Comparison of ENCODE assay signal across 8 cellular contexts in the genomic region with DNA sequence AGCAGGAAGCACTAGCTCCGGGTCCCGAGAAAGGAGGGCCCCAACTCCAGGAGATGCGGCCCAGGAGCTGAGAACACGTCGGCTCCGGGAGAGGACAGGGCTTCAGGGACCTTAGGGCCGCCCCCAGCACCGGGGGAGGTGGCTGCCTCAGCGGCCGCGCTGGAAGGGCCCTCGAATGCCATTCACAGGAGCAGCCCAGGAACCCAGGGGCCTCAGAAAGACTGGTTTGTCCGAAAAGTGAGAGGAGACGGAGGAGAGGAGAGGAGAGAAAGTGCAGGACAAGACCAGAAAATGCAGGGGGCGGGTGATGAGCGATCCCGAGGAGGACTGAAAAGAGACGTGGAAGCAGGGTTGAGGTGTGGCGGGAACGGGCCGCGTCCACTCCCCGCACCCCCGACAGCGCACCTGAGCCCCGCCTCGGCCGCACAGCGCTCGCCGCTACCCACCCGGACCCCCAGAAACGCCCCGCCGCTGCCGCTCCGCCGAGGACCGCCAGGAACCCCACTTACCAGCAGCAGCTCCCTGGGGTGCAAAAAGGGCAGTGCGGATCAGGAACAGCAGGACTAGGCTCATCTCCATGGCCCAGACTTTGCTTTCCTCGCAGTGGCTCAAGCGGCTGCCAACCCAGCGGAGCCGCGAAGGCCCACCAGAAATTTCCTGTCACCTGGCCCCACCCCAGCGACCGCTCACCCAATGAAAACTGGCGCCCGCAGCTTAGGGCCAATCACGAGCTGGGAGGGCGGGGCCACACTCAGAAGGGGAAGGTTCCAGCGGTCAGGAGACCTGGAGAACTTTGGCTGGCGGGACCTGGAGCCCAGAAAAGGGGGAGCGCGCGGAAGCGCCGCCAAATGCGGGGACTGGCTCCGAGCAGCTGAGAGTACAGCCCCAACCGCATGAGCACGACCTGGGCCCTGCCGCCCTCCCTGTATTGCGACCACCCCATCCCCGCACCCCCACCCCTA. TPM values are rescaled to one million over a fixed set of nuclear protein-coding genes. Genes with fewer than 3 reads are reported as not detected.
DNase-seq lines count a peak whose midpoint lies in the region; ATAC-seq and TF ChIP-seq lines count a peak whose summit lies in the region.

No MANE protein-coding gene starts in this region.

- peak; percentile 42 for ATAC-seq in GM18861 (IDR thresholded peaks at IDR 0.05; ENCODE audit: unreplicated experiment)
- peak; percentile 67 for ATAC-seq in HG03095 (IDR thresholded peaks at IDR 0.05; ENCODE audit: unreplicated experiment)

- H3K9me3 ChIP-seq in AG04450 (ENCODE audit: control insufficient read depth, insufficient read depth, low read length): peaks cover 6% of the 10 kb centered on the region; the same call in 1 of the 2 replicates

- H3K4me1 Mint-ChIP-seq in endothelial cell (ENCODE audit: unreplicated experiment): peaks cover 23% of the 10 kb centered on the region

- no peak overlapping the region for H3K27ac ChIP-seq in AG04450 (ENCODE audit: low read depth, low read length)

- H3K36me3 Mint-ChIP-seq in endothelial cell (ENCODE audit: low read depth, unreplicated experiment): peaks cover 3% of the 10 kb centered on the region

- DNase-seq in AG04450 (ENCODE audit: low read depth, low spot score) (no peak), NCI-H82 treated with DMSO at 0.1 percent for 48 hours (lab: John Stamatoyannopoulos, UW; ENCODE audit: unreplicated experiment) (peak; percentile 55), endothelial cell (ENCODE audit: low spot score) (peak; percentile 83), middle frontal gyrus (ENCODE audit: extremely low spot score, low spot score) (peak; percentile 76)
- DNase-seq in activated CD8-positive, alpha-beta memory T cell treated with anti-CD3 and anti-CD28 coated beads, Interleukin-2, amount 50 U/mL, for 24 hours (ENCODE audit: extremely low read depth): peak; percentile 44
- peak; percentile 74 to 76 for DNase-seq in stimulated activated CD8-positive, alpha-beta memory T cell treated with anti-CD3 and anti-CD28 coated beads, Interleukin-15, amount 100 ng/mL, for 48 hours (ENCODE audit: low read depth in 2 of 2)

- no peaks in the 10 kb centered on the region for H3K9me3 Mint-ChIP-seq in endothelial cell (ENCODE audit: unreplicated experiment)

- no peak overlapping the region for H3K27ac Mint-ChIP-seq in endothelial cell (ENCODE audit: unreplicated experiment)

- peaks cover 22% of the 10 kb centered on the region for H3K27me3 ChIP-seq in AG04450 (ENCODE audit: control insufficient read depth, insufficient read depth, low read length)

- peak overlapping the region; percentile 60 for H3K4me3 ChIP-seq in AG04450 (ENCODE audit: low read depth, low read length)

- POLR2A ChIA-PET in AG04450 (lab: Yijun Ruan, JAX): no interaction called here

- H3K4me3 Mint-ChIP-seq in endothelial cell (ENCODE audit: unreplicated experiment): peak overlapping the region; percentile 96

- CTCF ChIA-PET in AG04450 (lab: Charles Lee): interaction anchor here (1.6 kb wide), 1 partner anchor 96 kb away, joined by 9 read pairs; no protein-coding TSS in a partner anchor

- TF ChIP-seq CTCF in AG04450 (IDR thresholded peaks at IDR 0.05; ENCODE audit: low read depth, low read length) (no peak), endothelial cell (IDR thresholded peaks at IDR 0.05; ENCODE audit: unreplicated experiment) (no peak)

- peaks cover 25% of the 10 kb centered on the region for H3K27me3 Mint-ChIP-seq in endothelial cell (ENCODE audit: unreplicated experiment)

RNA-seq across cellular contexts. Expression of a gene that starts 25.4 kb away (rescaled TPM):
- 0.12 TPM in 1 of 2 replicates, not detected in the other for polyA plus RNA-seq in AG04450 (2011; rRNA removed)
- polyA minus RNA-seq in AG04450 (2011; rRNA and poly(A)+ RNA removed): not detected in 2 replicates
- 5.1 TPM for total RNA-seq in endothelial cell (ENCODE audit: unreplicated experiment)
